ENCODE assay signal across 20 cellular contexts in genomic region chr2:119308793-119309330, GRCh38. TPM values are rescaled to one million over a fixed set of nuclear protein-coding genes. Genes with fewer than 3 reads are reported as not detected.
DNase-seq lines count a peak whose midpoint lies in the region; ATAC-seq and TF ChIP-seq lines count a peak whose summit lies in the region.
"Had no signal": no experiment of that assay in that cellular context is flagged by ENCODE, and none has a peak within 500 bp of the region (broad histone marks: within the 10 kb centered on the region; RNA-seq: fewer than 3 reads in every experiment).

No MANE protein-coding gene starts in this region.

- H2AFZ ChIP-seq in parathyroid adenoma (peak overlapping the region; percentile 70), SK-N-SH (ENCODE audit: low read depth) (no peak overlapping the region)

- H3K4me3 ChIP-seq in DOHH2 (ENCODE audit: low read length): no peak overlapping the region
- no peak overlapping the region for H3K4me3 ChIP-seq in parathyroid adenoma (ENCODE audit: low read depth, low read length)
- H3K4me3 ChIP-seq in SK-N-SH (ENCODE audit: low read depth in 2 of 2, low read length in 1 of 2): no peak overlapping the region
- H3K4me3 ChIP-seq: A549 had no signal

- POLR2A ChIA-PET in T-cell (lab: Charles Lee) (no interaction called here), SK-N-SH (lab: Yijun Ruan, JAX) (no interaction called here)

- DNase-seq in NCI-H146 (lab: John Stamatoyannopoulos, UW): peak; percentile 18
- DNase-seq in NCI-H146 treated with DMSO at 0.1 percent for 48 hours (lab: John Stamatoyannopoulos, UW; ENCODE audit: unreplicated experiment): no peak
- DNase-seq in NCI-H526 treated with DMSO at 0.1 percent for 48 hours (lab: John Stamatoyannopoulos, UW): peak; percentile 27
- DNase-seq in T-cell: no peak
- no peak for DNase-seq in SK-N-SH
- DNase-seq: AML-193; CD4-positive, alpha-beta memory T cell; DMS153; DMS79; GF-D8; GOT3; H7 had no signal

- H3K27ac Mint-ChIP-seq in T-cell: no peak overlapping the region
- H3K27ac Mint-ChIP-seq: CD14-positive monocyte; CD4-positive, alpha-beta memory T cell had no signal

- H3K27me3 ChIP-seq in DOHH2 (ENCODE audit: control insufficient read depth, low read length) (no peaks in the 10 kb centered on the region), parathyroid adenoma (ENCODE audit: control insufficient read depth, insufficient read depth, low read length) (no peaks in the 10 kb centered on the region), SK-N-SH (ENCODE audit: insufficient read depth) (no peaks in the 10 kb centered on the region)

- H3K79me2 ChIP-seq in DOHH2 (ENCODE audit: control insufficient read depth, low read length) (peaks cover 25% of the 10 kb centered on the region), parathyroid adenoma (no peaks in the 10 kb centered on the region), SK-N-SH (ENCODE audit: insufficient read depth) (no peaks in the 10 kb centered on the region)

- ATAC-seq in T-cell (replicated peaks in 1 of 4) (no peak), HG03571 (IDR thresholded peaks at IDR 0.05; ENCODE audit: unreplicated experiment) (no peak)
- ATAC-seq: A549, HCT116 had no signal

- H3K9me3 ChIP-seq in DOHH2 (ENCODE audit: control insufficient read depth, insufficient read depth, low read length): no peaks in the 10 kb centered on the region
- no peaks in the 10 kb centered on the region for H3K9me3 ChIP-seq in parathyroid adenoma (ENCODE audit: control insufficient read depth, low read length)
- no peaks in the 10 kb centered on the region for H3K9me3 ChIP-seq in SK-N-SH
- H3K9me3 ChIP-seq: A549 had no signal

- H3K9me2 ChIP-seq in DOHH2 (replicated peaks; ENCODE audit: control insufficient read depth, low read length) (no peaks in the 10 kb centered on the region), SK-N-SH (no peaks in the 10 kb centered on the region)

- no peaks in the 10 kb centered on the region for H3K36me3 ChIP-seq in DOHH2 (ENCODE audit: control insufficient read depth, low read length)
- no peaks in the 10 kb centered on the region for H3K36me3 ChIP-seq in parathyroid adenoma (ENCODE audit: control insufficient read depth, insufficient read depth, low read length)
- no peaks in the 10 kb centered on the region for H3K36me3 ChIP-seq in SK-N-SH (replicated peaks in 1 of 2; ENCODE audit: control insufficient read depth in 1 of 2, insufficient read depth in 2 of 2, low read length in 1 of 2)

- H3F3A ChIP-seq in DOHH2 (ENCODE audit: control insufficient read depth, insufficient read depth) (peaks cover 29% of the 10 kb centered on the region), SK-N-SH (replicated peaks; ENCODE audit: insufficient read depth) (no peaks in the 10 kb centered on the region)

- no peaks in the 10 kb centered on the region for H3K27me3 Mint-ChIP-seq in T-cell
- H3K27me3 Mint-ChIP-seq: CD4-positive, alpha-beta memory T cell had no signal

- CTCF ChIA-PET in T-cell (lab: Charles Lee) (interaction anchor here in 1 of 2 donors (0.7 kb wide), 1 partner anchor 424 kb away, joined by 4 read pairs; no protein-coding TSS in a partner anchor), SK-N-SH (lab: Yijun Ruan, JAX) (interaction anchor here (1.0 to 4.8 kb wide), 6 partner anchors 43 to 427 kb away, joined by 3 to 30 read pairs (median 5); no protein-coding TSS in a partner anchor)

- H3K4me1 Mint-ChIP-seq in T-cell: no peaks in the 10 kb centered on the region

- H3K4me1 ChIP-seq in DOHH2 (ENCODE audit: control insufficient read depth, low read length) (peaks cover 91% of the 10 kb centered on the region), parathyroid adenoma (peaks cover 53% of the 10 kb centered on the region), SK-N-SH (ENCODE audit: control insufficient read depth in 1 of 2, insufficient read depth in 2 of 2, low read depth in 1 of 2, low read length in 1 of 2) (peaks cover 0 to 2% of the 10 kb centered on the region in 2 experiments; a peak in 1 of 4 replicates)
- H3K4me1 ChIP-seq: A549 had no signal

- WGBS in SK-N-SH (ENCODE audit: low lambda C conversion rate): 93% methylated on average over 4 of the region's 4 CpGs

- TF ChIP-seq RAD21 in SK-N-SH (IDR thresholded peaks at IDR 0.05; ENCODE audit: low read length): no peak

- H3K27ac ChIP-seq in DOHH2 (ENCODE audit: low read depth, low read length) (no peak overlapping the region), parathyroid adenoma (peak overlapping the region; percentile 94), SK-N-SH (ENCODE audit: low read depth in 2 of 2, low read length in 1 of 2) (no peak overlapping the region)
- H3K27ac ChIP-seq: 22Rv1, A549, HL-60 had no signal

- H3K9ac ChIP-seq in parathyroid adenoma: no peak overlapping the region
- no peak overlapping the region for H3K9ac ChIP-seq in SK-N-SH

- no peak for TF ChIP-seq CTCF in DOHH2 (IDR thresholded peaks at IDR 0.05; ENCODE audit: low read depth, low read length, poor library complexity, severe bottlenecking)
- TF ChIP-seq CTCF in parathyroid adenoma (IDR thresholded peaks at IDR 0.05): no peak
- no peak for TF ChIP-seq CTCF in SK-N-SH (IDR thresholded peaks at IDR 0.05)

- no peak for TF ChIP-seq EP300 in SK-N-SH (IDR thresholded peaks at IDR 0.05; ENCODE audit: borderline replicate concordance in 1 of 2, low read depth in 1 of 2, low read length in 1 of 2)

- no peak overlapping the region for H3K4me3 Mint-ChIP-seq in T-cell
- H3K4me3 Mint-ChIP-seq: CD14-positive monocyte; CD4-positive, alpha-beta memory T cell had no signal

- H4K20me1 ChIP-seq in DOHH2 (ENCODE audit: control insufficient read depth, insufficient read depth, low read depth, low read length): no peaks in the 10 kb centered on the region
- no peaks in the 10 kb centered on the region for H4K20me1 ChIP-seq in SK-N-SH (ENCODE audit: insufficient read depth)

- no peaks in the 10 kb centered on the region for H3K9me3 Mint-ChIP-seq in T-cell
- H3K9me3 Mint-ChIP-seq: CD14-positive monocyte had no signal

- H3K4me2 ChIP-seq in DOHH2 (ENCODE audit: low read length) (peak overlapping the region; percentile 42), parathyroid adenoma (ENCODE audit: low read length) (no peak overlapping the region), SK-N-SH (no peak overlapping the region)
- H3K4me2 ChIP-seq: A549 had no signal

- peaks cover 23% of the 10 kb centered on the region for H3K36me3 Mint-ChIP-seq in T-cell

TF ChIP-seq in SK-N-SH, 30 proteins besides CTCF, POLR2A, EP300 and RAD21:
- TF ChIP-seq JUND (IDR thresholded peaks at IDR 0.05) (no peak), MEF2A (IDR thresholded peaks at IDR 0.05; ENCODE audit: borderline replicate concordance, low read depth) (no peak), SMC3 (IDR thresholded peaks at IDR 0.05; ENCODE audit: low read depth, low read length) (no peak), GABPA (IDR thresholded peaks at IDR 0.05; ENCODE audit: low read depth) (no peak), TCF12 (IDR thresholded peaks at IDR 0.05) (no peak), TAF1 (IDR thresholded peaks at IDR 0.05; ENCODE audit: borderline replicate concordance, low read depth, low read length) (no peak), EZH2phosphoT487 (IDR thresholded peaks at IDR 0.05; ENCODE audit: borderline replicate concordance, low read depth) (no peak), FOXM1 (IDR thresholded peaks at IDR 0.05; ENCODE audit: low read depth) (no peak), ELF1 (IDR thresholded peaks at IDR 0.05) (no peak), FOSL2 (IDR thresholded peaks at IDR 0.05; ENCODE audit: borderline replicate concordance, low read depth) (no peak), TEAD4 (IDR thresholded peaks at IDR 0.05; ENCODE audit: borderline replicate concordance, insufficient read depth) (no peak), SIN3A (IDR thresholded peaks at IDR 0.05; ENCODE audit: borderline replicate concordance, low read depth, low read length) (no peak)
- TF ChIP-seq, protein P1, sequence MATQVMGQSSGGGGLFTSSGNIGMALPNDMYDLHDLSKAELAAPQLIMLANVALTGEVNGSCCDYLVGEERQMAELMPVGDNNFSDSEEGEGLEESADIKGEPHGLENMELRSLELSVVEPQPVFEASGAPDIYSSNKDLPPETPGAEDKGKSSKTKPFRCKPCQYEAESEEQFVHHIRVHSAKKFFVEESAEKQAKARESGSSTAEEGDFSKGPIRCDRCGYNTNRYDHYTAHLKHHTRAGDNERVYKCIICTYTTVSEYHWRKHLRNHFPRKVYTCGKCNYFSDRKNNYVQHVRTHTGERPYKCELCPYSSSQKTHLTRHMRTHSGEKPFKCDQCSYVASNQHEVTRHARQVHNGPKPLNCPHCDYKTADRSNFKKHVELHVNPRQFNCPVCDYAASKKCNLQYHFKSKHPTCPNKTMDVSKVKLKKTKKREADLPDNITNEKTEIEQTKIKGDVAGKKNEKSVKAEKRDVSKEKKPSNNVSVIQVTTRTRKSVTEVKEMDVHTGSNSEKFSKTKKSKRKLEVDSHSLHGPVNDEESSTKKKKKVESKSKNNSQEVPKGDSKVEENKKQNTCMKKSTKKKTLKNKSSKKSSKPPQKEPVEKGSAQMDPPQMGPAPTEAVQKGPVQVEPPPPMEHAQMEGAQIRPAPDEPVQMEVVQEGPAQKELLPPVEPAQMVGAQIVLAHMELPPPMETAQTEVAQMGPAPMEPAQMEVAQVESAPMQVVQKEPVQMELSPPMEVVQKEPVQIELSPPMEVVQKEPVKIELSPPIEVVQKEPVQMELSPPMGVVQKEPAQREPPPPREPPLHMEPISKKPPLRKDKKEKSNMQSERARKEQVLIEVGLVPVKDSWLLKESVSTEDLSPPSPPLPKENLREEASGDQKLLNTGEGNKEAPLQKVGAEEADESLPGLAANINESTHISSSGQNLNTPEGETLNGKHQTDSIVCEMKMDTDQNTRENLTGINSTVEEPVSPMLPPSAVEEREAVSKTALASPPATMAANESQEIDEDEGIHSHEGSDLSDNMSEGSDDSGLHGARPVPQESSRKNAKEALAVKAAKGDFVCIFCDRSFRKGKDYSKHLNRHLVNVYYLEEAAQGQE (IDR thresholded peaks at IDR 0.05; ENCODE audit: low read depth, low read length): no peak
- TF ChIP-seq, protein P2, sequence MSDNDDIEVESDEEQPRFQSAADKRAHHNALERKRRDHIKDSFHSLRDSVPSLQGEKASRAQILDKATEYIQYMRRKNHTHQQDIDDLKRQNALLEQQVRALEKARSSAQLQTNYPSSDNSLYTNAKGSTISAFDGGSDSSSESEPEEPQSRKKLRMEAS (IDR thresholded peaks at IDR 0.05; ENCODE audit: low read depth): no peak

RNA-seq across cellular contexts. Expression of gene C2orf76, which starts 57.8 kb away (rescaled TPM):
- 1 to 10 TPM; 5.2 to 9.0 (median 7.4) TPM for total RNA-seq in T-cell
- 6.0 and 10.9 TPM in 2 replicates for polyA plus RNA-seq in SK-N-SH (2012; rRNA removed)
- polyA plus RNA-seq in SK-N-SH (2012; cell fraction: cytosol; rRNA removed): 14.5 and 15.6 TPM in 2 replicates
- polyA plus RNA-seq in SK-N-SH (2012; cell fraction: nucleus; rRNA removed): 3.0 and 3.4 TPM in 2 replicates

RNA-seq across cellular contexts. Expression of gene DBI, which starts 57.9 kb away (rescaled TPM):
- total RNA-seq in T-cell: 10 to 100 TPM; 33.4 to 55.5 (median 44.3) TPM
- polyA plus RNA-seq in SK-N-SH (2012; rRNA removed): 150 and 180 TPM in 2 replicates
- polyA plus RNA-seq in SK-N-SH (2012; cell fraction: cytosol; rRNA removed): 213 TPM in 2 replicates
- polyA plus RNA-seq in SK-N-SH (2012; cell fraction: nucleus; rRNA removed): 25.2 and 42.7 TPM in 2 replicates

Comparison
In these comparisons a context has a peak if more than half of its experiments do, and no peak if none do; other contexts are left out.
1. DNase-seq: peak in NCI-H146 (single experiment) and NCI-H526 treated with DMSO at 0.1 percent for 48 hours (single experiment); none in NCI-H146 treated with DMSO at 0.1 percent for 48 hours (single experiment), T-cell (0 of 34) and SK-N-SH (single experiment).